ENCODE assay signal across 10 cellular contexts in genomic region chr1:31013187-31013864, GRCh38. TPM values are rescaled to one million over a fixed set of nuclear protein-coding genes. Genes with fewer than 3 reads are reported as not detected.
A peak's percentile ranks its signal among the peaks of the same experiment; 100 is the strongest.
DNase-seq lines count a peak whose midpoint lies in the region; ATAC-seq and TF ChIP-seq lines count a peak whose summit lies in the region.
"Had no signal": no experiment of that assay in that cellular context is flagged by ENCODE, and none has a peak within 500 bp of the region (broad histone marks: within the 10 kb centered on the region; RNA-seq: fewer than 3 reads in every experiment).

No MANE protein-coding gene starts in this region.

- H3K4me1 ChIP-seq in upper lobe of left lung: peaks cover 26 to 35% (median 29%) of the 10 kb centered on the region in 4 donors

- H3K4me1 Mint-ChIP-seq in naive B cell (peaks cover 40 to 69% (median 47%) of the 10 kb centered on the region in 3 donors), HFFc6 (ENCODE audit: low read depth) (peaks cover 62% of the 10 kb centered on the region)

- peak; percentile 46 for ATAC-seq in GM18868 (IDR thresholded peaks at IDR 0.05; ENCODE audit: unreplicated experiment)
- ATAC-seq in HG02970 (IDR thresholded peaks at IDR 0.05; ENCODE audit: low FRiP score, unreplicated experiment): peak; percentile 66
- ATAC-seq in naive B cell (ENCODE audit: low read depth in 2 of 2): peak; percentile 79 to 90
- no peak for ATAC-seq in upper lobe of left lung (ENCODE audit: low FRiP score in 2 of 2)

- H3K36me3 ChIP-seq in upper lobe of left lung: no peaks in the 10 kb centered on the region

- no peaks in the 10 kb centered on the region for H3K9me3 ChIP-seq in upper lobe of left lung

- peak; percentile 30 for DNase-seq in OCI-M1 (lab: John Stamatoyannopoulos, UW)
- DNase-seq in naive B cell: peak; percentile 18
- DNase-seq in superior temporal gyrus (ENCODE audit: extremely low spot score): no peak
- DNase-seq in activated CD4-positive, alpha-beta T cell treated with anti-CD3 and anti-CD28 coated beads for 1 hour: no peak
- DNase-seq in HFFc6: no peak
- DNase-seq in upper lobe of left lung: no peak

- H3K4me3 Mint-ChIP-seq in naive B cell (peak overlapping the region in 1 of 8 donors; percentile 34), HFFc6 (no peak overlapping the region; the same call in 1 of the 2 replicates)

- 48 to 66% methylated on average over 3 of the region's 3 CpGs for WGBS in upper lobe of left lung, 2 donors

- no peak overlapping the region for H3K27ac ChIP-seq in upper lobe of left lung
- H3K27ac ChIP-seq: HL-60 had no signal

- no peaks in the 10 kb centered on the region for H3K27me3 ChIP-seq in upper lobe of left lung

- H3K27ac Mint-ChIP-seq in naive B cell (peak overlapping the region in 3 of 6 donors; percentile 17 to 71 (median 29)), HFFc6 (no peak overlapping the region)

- H3K27me3 Mint-ChIP-seq in naive B cell (no peaks in the 10 kb centered on the region), HFFc6 (ENCODE audit: insufficient read depth) (no peaks in the 10 kb centered on the region)

- TF ChIP-seq CTCF in HFFc6 (IDR thresholded peaks at IDR 0.05) (no peak), upper lobe of left lung (IDR thresholded peaks at IDR 0.05) (no peak)

- no peak for TF ChIP-seq EP300 in upper lobe of left lung (IDR thresholded peaks at IDR 0.05)

- H3K9me3 Mint-ChIP-seq in naive B cell (no peaks in the 10 kb centered on the region), HFFc6 (no peaks in the 10 kb centered on the region)

- no peaks in the 10 kb centered on the region for H3K36me3 Mint-ChIP-seq in naive B cell
- peaks cover 6% of the 10 kb centered on the region; the same call in 1 of the 2 replicates for H3K36me3 Mint-ChIP-seq in HFFc6 (ENCODE audit: low read depth)

- no peak for TF ChIP-seq POLR2A in upper lobe of left lung (IDR thresholded peaks at IDR 0.05)

- H3K4me3 ChIP-seq in upper lobe of left lung: no peak overlapping the region
- H3K4me3 ChIP-seq: lung had no signal

RNA-seq across cellular contexts. Expression of gene PUM1, which starts 52.2 kb away (rescaled TPM):
- polyA plus RNA-seq in naive B cell (ENCODE audit: low read depth in 6 of 6): 100 to 1,000 TPM in 5 of 6 donors, 10 to 100 TPM in 1; 93.0 to 121 (median 109) TPM
- 10 to 100 TPM; 83.6 to 95.4 (median 90.8) TPM for total RNA-seq in HFFc6 (2021; fragmentation: NEBNext Ultra II Directional; extraction: Animal tissue kit (Norgen Biotek cat#: 25700))
- 100 to 1,000 TPM in 3 of 6 donors, 10 to 100 TPM in 3; 85.7 to 124 (median 99.8) TPM for total RNA-seq in upper lobe of left lung

Comparison
In these comparisons a context has a peak if more than half of its experiments do, and no peak if none do; other contexts are left out.
1. ATAC-seq: peak in GM18868 (single experiment), HG02970 (single experiment) and naive B cell (2 of 2); none in upper lobe of left lung (0 of 2).
2. DNase-seq: peak in OCI-M1 (single experiment) and naive B cell (single experiment); none in superior temporal gyrus (single experiment), activated CD4-positive, alpha-beta T cell treated with anti-CD3 and anti-CD28 coated beads for 1 hour (single experiment), HFFc6 (single experiment) and upper lobe of left lung (0 of 2).